ENCODE assay signal across 3 cellular contexts in genomic region chr7:123622660-123623386, GRCh38.
TF ChIP-seq lines count a peak whose summit lies in the region.

No MANE protein-coding gene starts in this region.

TF ChIP-seq in HEK293, 187 proteins besides CTCF, POLR2A, EP300 and RAD21 (continues in another document):
- peak; percentile 52; the same call in 1 of the 2 replicates for TF ChIP-seq ZNF692 (tag by site-specific recombination; IDR thresholded peaks at IDR 0.05)
- TF ChIP-seq PRDM10 (tag by site-specific recombination; IDR thresholded peaks at IDR 0.05): peak; percentile 50; the same call in 1 of the 2 replicates
- no peak for TF ChIP-seq ZNF776 (tag by site-specific recombination; IDR thresholded peaks at IDR 0.05; ENCODE audit: borderline replicate concordance)
- TF ChIP-seq TSHZ1 (tag by site-specific recombination; IDR thresholded peaks at IDR 0.05; ENCODE audit: borderline replicate concordance): peak; percentile 65; the same call in 1 of the 2 replicates

TF ChIP-seq in WTC11, 78 proteins besides CTCF, POLR2A, EP300 and RAD21:
- TF ChIP-seq FOXK1 (CRISPR knock-in tag; IDR thresholded peaks at IDR 0.05) (no peak), TCF7 (CRISPR knock-in tag; IDR thresholded peaks at IDR 0.05; ENCODE audit: low read depth) (no peak), FOXP4 (CRISPR knock-in tag; IDR thresholded peaks at IDR 0.05) (no peak), ZMAT4 (CRISPR knock-in tag; IDR thresholded peaks at IDR 0.05) (no peak), AR (CRISPR knock-in tag; IDR thresholded peaks at IDR 0.05) (no peak), SMAD3 (CRISPR knock-in tag; IDR thresholded peaks at IDR 0.05; ENCODE audit: borderline replicate concordance) (no peak), PRDM15 (CRISPR knock-in tag; IDR thresholded peaks at IDR 0.05) (no peak), CREB1 (CRISPR knock-in tag; IDR thresholded peaks at IDR 0.05) (no peak), GABPB1 (CRISPR knock-in tag; IDR thresholded peaks at IDR 0.05) (peak; percentile 91)

TF ChIP-seq in HepG2, 621 proteins besides CTCF, POLR2A, EP300 and RAD21:
- TF ChIP-seq HMG20A (CRISPR knock-in tag; IDR thresholded peaks at IDR 0.05; ENCODE audit: borderline replicate concordance): peak; percentile 14; the same call in 1 of the 2 replicates
- TF ChIP-seq SOX13 (IDR thresholded peaks at IDR 0.05): no peak
- TF ChIP-seq SOX13 (CRISPR knock-in tag; conservative IDR thresholded peaks at IDR 0.05 in 1 of 2, IDR thresholded peaks at IDR 0.05 in 1 of 2): 0 out of 4 replicates have a peak, but pooled peaks of 1 of the 2 experiments have one; percentile 15
- TF ChIP-seq ZBTB10 (CRISPR knock-in tag; IDR thresholded peaks at IDR 0.05; ENCODE audit: borderline replicate concordance): no peak
- TF ChIP-seq SUZ12 (IDR thresholded peaks at IDR 0.05; ENCODE audit: low read depth, low read length): no peak
- no peak for TF ChIP-seq ZNF20 (CRISPR knock-in tag; IDR thresholded peaks at IDR 0.05)
- TF ChIP-seq IKZF1 (IDR thresholded peaks at IDR 0.05): no peak
- no peak for TF ChIP-seq RBAK (CRISPR knock-in tag; IDR thresholded peaks at IDR 0.05)
- TF ChIP-seq RNF219 (CRISPR knock-in tag; IDR thresholded peaks at IDR 0.05): no peak
- no peak for TF ChIP-seq GLMP (CRISPR knock-in tag; IDR thresholded peaks at IDR 0.05; ENCODE audit: borderline replicate concordance)
- TF ChIP-seq SALL1 (CRISPR knock-in tag; IDR thresholded peaks at IDR 0.05): no peak
- peak; percentile 76; the same call in 1 of the 2 replicates for TF ChIP-seq FOXA3 (CRISPR knock-in tag; IDR thresholded peaks at IDR 0.05)
- TF ChIP-seq SAP130 (CRISPR knock-in tag; IDR thresholded peaks at IDR 0.05; ENCODE audit: low read depth): 0 out of 2 replicates have a peak, but pooled peaks have one; percentile 26
- TF ChIP-seq ETV6 (CRISPR knock-in tag; conservative IDR thresholded peaks at IDR 0.05): no peak
- no peak for TF ChIP-seq TSC22D2 (CRISPR knock-in tag; IDR thresholded peaks at IDR 0.05; ENCODE audit: borderline replicate concordance)
- TF ChIP-seq ZNF30 (CRISPR knock-in tag; IDR thresholded peaks at IDR 0.05): no peak
- no peak for TF ChIP-seq ZNF432 (CRISPR knock-in tag; IDR thresholded peaks at IDR 0.05; ENCODE audit: borderline replicate concordance)
- no peak for TF ChIP-seq FOXP1 (IDR thresholded peaks at IDR 0.05)
- peak; percentile 63; the same call in 1 of the 2 replicates for TF ChIP-seq FOXP1 (CRISPR knock-in tag; IDR thresholded peaks at IDR 0.05)
- TF ChIP-seq CENPX (CRISPR knock-in tag; IDR thresholded peaks at IDR 0.05): no peak
- TF ChIP-seq THRA (CRISPR knock-in tag; IDR thresholded peaks at IDR 0.05; ENCODE audit: borderline replicate concordance): no peak
- no peak for TF ChIP-seq BHLHE40 (IDR thresholded peaks at IDR 0.05; ENCODE audit: low read length)
- TF ChIP-seq ATF4 (CRISPR knock-in tag; IDR thresholded peaks at IDR 0.05): peak in 1 of 2 experiments; percentile 93; a peak in 2 of 4 replicates
- no peak for TF ChIP-seq ZEB1 (IDR thresholded peaks at IDR 0.05; ENCODE audit: insufficient replicate concordance, low read depth)
- no peak for TF ChIP-seq CSRNP1 (CRISPR knock-in tag; IDR thresholded peaks at IDR 0.05)
- no peak for TF ChIP-seq ZNF546 (CRISPR knock-in tag; conservative IDR thresholded peaks at IDR 0.05)
- TF ChIP-seq ZNF12 (CRISPR knock-in tag; IDR thresholded peaks at IDR 0.05): 0 out of 2 replicates have a peak, but pooled peaks have one; percentile 12
- TF ChIP-seq MIXL1 (CRISPR knock-in tag; IDR thresholded peaks at IDR 0.05): 0 out of 2 replicates have a peak, but pooled peaks have one; percentile 33
- peak; percentile 63 for TF ChIP-seq CEBPG (CRISPR knock-in tag; IDR thresholded peaks at IDR 0.05)
- TF ChIP-seq KLF12 (CRISPR knock-in tag; IDR thresholded peaks at IDR 0.05; ENCODE audit: borderline replicate concordance): no peak
- TF ChIP-seq SIX4 (CRISPR knock-in tag; IDR thresholded peaks at IDR 0.05): peak; percentile 73
- peak; percentile 26; the same call in 1 of the 2 replicates for TF ChIP-seq FOXK1 (CRISPR knock-in tag; IDR thresholded peaks at IDR 0.05; ENCODE audit: borderline replicate concordance, low read depth)
- no peak for TF ChIP-seq ZFYVE20 (CRISPR knock-in tag; IDR thresholded peaks at IDR 0.05; ENCODE audit: borderline replicate concordance, low read depth)
- TF ChIP-seq ZNF329 (CRISPR knock-in tag; IDR thresholded peaks at IDR 0.05; ENCODE audit: low read depth): no peak
- peak; percentile 56; the same call in 1 of the 2 replicates for TF ChIP-seq GATAD2A (CRISPR knock-in tag; IDR thresholded peaks at IDR 0.05)
- no peak for TF ChIP-seq KDM5B (CRISPR knock-in tag; IDR thresholded peaks at IDR 0.05; ENCODE audit: borderline replicate concordance)
- peak; percentile 93 for TF ChIP-seq CEBPB (IDR thresholded peaks at IDR 0.05; ENCODE audit: borderline replicate concordance, low read depth, low read length)
- TF ChIP-seq FOXA1 (IDR thresholded peaks at IDR 0.05): no peak
- peak; percentile 60; the same call in 1 of the 2 replicates for TF ChIP-seq FOXA1 (CRISPR knock-in tag; IDR thresholded peaks at IDR 0.05)
- TF ChIP-seq ZNF143 (CRISPR knock-in tag; IDR thresholded peaks at IDR 0.05): no peak
- TF ChIP-seq NR2F2 (IDR thresholded peaks at IDR 0.05; ENCODE audit: borderline replicate concordance, low read depth): no peak
- TF ChIP-seq PCBP2 (optimal IDR thresholded peaks at IDR 0.05; ENCODE audit: low read depth, low read length, poor library complexity, severe bottlenecking): no peak
- TF ChIP-seq ZNF761 (CRISPR knock-in tag; conservative IDR thresholded peaks at IDR 0.05): no peak
- TF ChIP-seq FOSL2 (CRISPR knock-in tag; IDR thresholded peaks at IDR 0.05): 0 out of 2 replicates have a peak, but pooled peaks have one; percentile 17
